In genomic region chr2:237693281-237694039, GRCh38 we compare ENCODE assay signal across 8 cellular contexts.
DNase-seq lines count a peak whose midpoint lies in the region; TF ChIP-seq lines count a peak whose summit lies in the region.

No MANE protein-coding gene starts in this region.

- H3K4me1 Mint-ChIP-seq in activated naive CD4-positive, alpha-beta T cell treated with anti-CD3 and anti-CD28 coated beads for 36 hours (ENCODE audit: low read depth) = peaks cover 70% of the 10 kb centered on the region

- H3K27me3 Mint-ChIP-seq in activated naive CD4-positive, alpha-beta T cell treated with anti-CD3 and anti-CD28 coated beads for 36 hours (ENCODE audit: low read depth) = no peaks in the 10 kb centered on the region

- H3K4me3 ChIP-seq in choroid plexus epithelial cell (ENCODE audit: low read depth, low read length) (peak overlapping the region; percentile 78), muscle layer of colon (ENCODE audit: low read depth in 1 of 2, low read length in 2 of 2) (peak overlapping the region; percentile 77 to 96)

- no peaks in the 10 kb centered on the region for H3K9me3 Mint-ChIP-seq in activated naive CD4-positive, alpha-beta T cell treated with anti-CD3 and anti-CD28 coated beads for 36 hours

- H3K36me3 Mint-ChIP-seq in activated naive CD4-positive, alpha-beta T cell treated with anti-CD3 and anti-CD28 coated beads for 36 hours (ENCODE audit: low read depth) = peaks cover 4% of the 10 kb centered on the region

- H3K4me3 Mint-ChIP-seq in activated naive CD4-positive, alpha-beta T cell treated with anti-CD3 and anti-CD28 coated beads for 36 hours = peak overlapping the region; percentile 87

- H3K27me3 ChIP-seq in muscle layer of colon (ENCODE audit: control insufficient read depth in 1 of 2, insufficient read depth in 2 of 2, low read length in 2 of 2) = no peaks in the 10 kb centered on the region

- CTCF ChIA-PET in activated naive CD4-positive, alpha-beta T cell treated with anti-CD3 and anti-CD28 coated beads for 36 hours (lab: Charles Lee) = interaction anchor here (1.1 to 13.1 kb wide), 4 partner anchors 18 to 52 kb away, joined by 5 to 142 read pairs (median 9); no protein-coding TSS in a partner anchor

- H3K27ac ChIP-seq in muscle layer of colon (ENCODE audit: low read depth, low read length) = peak overlapping the region; percentile 97

- H3K9ac ChIP-seq in muscle layer of colon (ENCODE audit: low read length) = peak overlapping the region; percentile 81

- H3K4me1 ChIP-seq in muscle layer of colon (ENCODE audit: insufficient read depth, low read length) = peaks cover 71% of the 10 kb centered on the region

- H3K27ac Mint-ChIP-seq in activated naive CD4-positive, alpha-beta T cell treated with anti-CD3 and anti-CD28 coated beads for 36 hours = peak overlapping the region; percentile 95

- no peak for TF ChIP-seq CTCF in choroid plexus epithelial cell (conservative IDR thresholded peaks at IDR 0.05; ENCODE audit: low read depth, low read length)
- TF ChIP-seq CTCF in GM20000 (IDR thresholded peaks at IDR 0.05; ENCODE audit: extremely low read depth, missing control alignments) = no peak

- intact Hi-C loops in activated naive CD4-positive, alpha-beta T cell treated with anti-CD3 and anti-CD28 coated beads for 36 hours (cut with micrococcal nuclease) = loop anchor here (1.0 to 10.0 kb wide), 9 partner anchors 20 to 1687 kb away; partner anchors contain the start of genes ILKAP, PER2 and UBE2F

- H3K36me3 ChIP-seq in muscle layer of colon (ENCODE audit: insufficient read depth, low read length) = no peaks in the 10 kb centered on the region

- H3K9me3 ChIP-seq in muscle layer of colon (ENCODE audit: low read length) = no peaks in the 10 kb centered on the region

- peak; percentile 59 for DNase-seq in activated naive CD4-positive, alpha-beta T cell treated with anti-CD3 and anti-CD28 coated beads for 36 hours
- no peak for DNase-seq in activated naive CD4-positive, alpha-beta T cell (lab: John Stamatoyannopoulos, UW)
- DNase-seq in OCI-M1 (lab: John Stamatoyannopoulos, UW) = peak; percentile 61
- DNase-seq in choroid plexus epithelial cell (ENCODE audit: low read depth) = peak; percentile 63
- DNase-seq in GM20000 (ENCODE audit: low spot score) = no peak
- no peak for DNase-seq in retina
- no peak for DNase-seq in COR-L47 (lab: John Stamatoyannopoulos, UW)

Comparison
In these comparisons a context has a peak if more than half of its experiments do, and no peak if none do; other contexts are left out.
1. DNase-seq: peak in activated naive CD4-positive, alpha-beta T cell treated with anti-CD3 and anti-CD28 coated beads for 36 hours (single experiment), OCI-M1 (single experiment) and choroid plexus epithelial cell (single experiment); none in activated naive CD4-positive, alpha-beta T cell (0 of 4), GM20000 (single experiment), retina (single experiment) and COR-L47 (single experiment).